In the genomic region with DNA sequence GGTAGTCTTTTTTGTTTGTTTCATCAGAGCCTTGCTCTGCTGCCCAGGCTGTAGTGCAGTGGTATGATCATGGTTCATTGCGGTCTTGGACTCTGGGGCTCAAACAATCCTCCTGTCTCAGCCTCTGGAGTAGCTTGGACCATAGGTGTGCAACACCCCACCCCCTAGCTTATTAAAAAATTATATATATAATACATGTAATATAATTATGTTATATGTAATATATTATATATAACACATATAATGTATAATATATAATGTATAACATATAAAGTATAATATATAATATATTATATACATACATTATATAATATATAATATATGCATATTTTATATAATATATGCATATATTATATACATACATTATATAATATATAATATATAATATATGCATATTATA, we compare ENCODE assay signal across 24 cellular contexts. TPM values are rescaled to one million over a fixed set of nuclear protein-coding genes. Genes with fewer than 3 reads are reported as not detected.
A peak's percentile ranks its signal among the peaks of the same experiment; 100 is the strongest.
DNase-seq lines count a peak whose midpoint lies in the region; ATAC-seq, FAIRE-seq and TF ChIP-seq lines count a peak whose summit lies in the region.
"Had no signal": no experiment of that assay in that cellular context is flagged by ENCODE, and none has a peak within 500 bp of the region (broad histone marks: within the 10 kb centered on the region; RNA-seq: fewer than 3 reads in every experiment).

No MANE protein-coding gene starts in this region.

- no peaks in the 10 kb centered on the region for H3K9me3 ChIP-seq in pancreas

- FAIRE-seq in G401.6 (lab: Jason Lieb, UNC), result peak; percentile 99
- FAIRE-seq in endometrium (lab: Jason Lieb, UNC), result peak; percentile 94
- FAIRE-seq in pancreas (lab: Jason Lieb, UNC), result peak; percentile 99
- FAIRE-seq: GM12891, GM18507 had no signal

- H3K9me3 Mint-ChIP-seq in WTC11, result peaks cover 17% of the 10 kb centered on the region
- H3K9me3 Mint-ChIP-seq: GM23338, H9 had no signal

- H3K36me3 ChIP-seq in pancreas, result no peaks in the 10 kb centered on the region

- H3K27ac Mint-ChIP-seq in WTC11, result no peak overlapping the region
- H3K27ac Mint-ChIP-seq: GM23338, H9 had no signal

- intact Hi-C loops in pancreas (cut with DNase I), result no loop called here

- H3K36me3 Mint-ChIP-seq in WTC11, result no peaks in the 10 kb centered on the region

- POLR2A ChIA-PET in WTC11 (lab: Charles Lee), result no interaction called here

- H3K27ac ChIP-seq in pancreas, result no peak overlapping the region

- no peak overlapping the region for H3K4me3 ChIP-seq in pancreas
- H3K4me3 ChIP-seq: GM23338 had no signal

- no peaks in the 10 kb centered on the region for H3K4me1 ChIP-seq in pancreas

- 90 to 96% methylated on average over 1 of the region's 1 CpG for WGBS in pancreas, 2 donors

- H3K27me3 Mint-ChIP-seq in WTC11 (ENCODE audit: low read depth), result peaks cover 9% of the 10 kb centered on the region

- H3K27me3 ChIP-seq in pancreas, result no peaks in the 10 kb centered on the region

- ATAC-seq in WTC11 (no peak), pancreas (no peak), GM19467 (IDR thresholded peaks at IDR 0.05; ENCODE audit: unreplicated experiment) (no peak), GM18861 (IDR thresholded peaks at IDR 0.05; ENCODE audit: unreplicated experiment) (no peak), HG03097 (IDR thresholded peaks at IDR 0.05; ENCODE audit: low FRiP score, unreplicated experiment) (no peak), GM21526 (IDR thresholded peaks at IDR 0.05; ENCODE audit: low FRiP score, unreplicated experiment) (no peak)
- ATAC-seq: GM23338, HCT116 had no signal

- no peak overlapping the region for H3K4me3 Mint-ChIP-seq in WTC11
- H3K4me3 Mint-ChIP-seq: CD4-positive, alpha-beta memory T cell; GM23338; H9 had no signal

- TF ChIP-seq CTCF in WTC11 (IDR thresholded peaks at IDR 0.05) (no peak), pancreas (IDR thresholded peaks at IDR 0.05) (no peak)

- H3K4me1 Mint-ChIP-seq in WTC11, result peaks cover 4% of the 10 kb centered on the region; the same call in 1 of the 2 replicates
- H3K4me1 Mint-ChIP-seq: CD4-positive, alpha-beta memory T cell had no signal

- CTCF ChIA-PET in WTC11 (lab: Charles Lee), result no interaction called here

- no peak for DNase-seq in WTC11 (ENCODE audit: low spot score)
- no peak for DNase-seq in pancreas
- DNase-seq: 8988T; C1 segment of cervical spinal cord; Calu3; CD4-positive, alpha-beta memory T cell; COR-L47; DMS79; EL; GF-D8; H9 had no signal

TF ChIP-seq in WTC11, 78 proteins besides CTCF, POLR2A, EP300 and RAD21:
- TF ChIP-seq KAT7 (CRISPR knock-in tag; IDR thresholded peaks at IDR 0.05; ENCODE audit: borderline replicate concordance) (no peak), HMGA2 (CRISPR knock-in tag; IDR thresholded peaks at IDR 0.05) (peak; percentile 79; the same call in 1 of the 2 replicates)
- TF ChIP-seq, protein P1, sequence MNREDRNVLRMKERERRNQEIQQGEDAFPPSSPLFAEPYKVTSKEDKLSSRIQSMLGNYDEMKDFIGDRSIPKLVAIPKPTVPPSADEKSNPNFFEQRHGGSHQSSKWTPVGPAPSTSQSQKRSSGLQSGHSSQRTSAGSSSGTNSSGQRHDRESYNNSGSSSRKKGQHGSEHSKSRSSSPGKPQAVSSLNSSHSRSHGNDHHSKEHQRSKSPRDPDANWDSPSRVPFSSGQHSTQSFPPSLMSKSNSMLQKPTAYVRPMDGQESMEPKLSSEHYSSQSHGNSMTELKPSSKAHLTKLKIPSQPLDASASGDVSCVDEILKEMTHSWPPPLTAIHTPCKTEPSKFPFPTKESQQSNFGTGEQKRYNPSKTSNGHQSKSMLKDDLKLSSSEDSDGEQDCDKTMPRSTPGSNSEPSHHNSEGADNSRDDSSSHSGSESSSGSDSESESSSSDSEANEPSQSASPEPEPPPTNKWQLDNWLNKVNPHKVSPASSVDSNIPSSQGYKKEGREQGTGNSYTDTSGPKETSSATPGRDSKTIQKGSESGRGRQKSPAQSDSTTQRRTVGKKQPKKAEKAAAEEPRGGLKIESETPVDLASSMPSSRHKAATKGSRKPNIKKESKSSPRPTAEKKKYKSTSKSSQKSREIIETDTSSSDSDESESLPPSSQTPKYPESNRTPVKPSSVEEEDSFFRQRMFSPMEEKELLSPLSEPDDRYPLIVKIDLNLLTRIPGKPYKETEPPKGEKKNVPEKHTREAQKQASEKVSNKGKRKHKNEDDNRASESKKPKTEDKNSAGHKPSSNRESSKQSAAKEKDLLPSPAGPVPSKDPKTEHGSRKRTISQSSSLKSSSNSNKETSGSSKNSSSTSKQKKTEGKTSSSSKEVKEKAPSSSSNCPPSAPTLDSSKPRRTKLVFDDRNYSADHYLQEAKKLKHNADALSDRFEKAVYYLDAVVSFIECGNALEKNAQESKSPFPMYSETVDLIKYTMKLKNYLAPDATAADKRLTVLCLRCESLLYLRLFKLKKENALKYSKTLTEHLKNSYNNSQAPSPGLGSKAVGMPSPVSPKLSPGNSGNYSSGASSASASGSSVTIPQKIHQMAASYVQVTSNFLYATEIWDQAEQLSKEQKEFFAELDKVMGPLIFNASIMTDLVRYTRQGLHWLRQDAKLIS (CRISPR knock-in tag; IDR thresholded peaks at IDR 0.05; ENCODE audit: borderline replicate concordance), result no peak
TF ChIP-seq in WTC11: peak in this region for 1.

RNA-seq across cellular contexts. Expression of a gene that starts 21.8 kb away (rescaled TPM):
- total RNA-seq in WTC11 (2021) (1.5 to 3.0 TPM (median 1.6 TPM) in 3 replicates), pancreas (not detected)
- polyA plus RNA-seq in pancreas, result not detected
- total RNA-seq: A673; Calu3; CD4-positive, alpha-beta memory T cell; GM23338; H4 had no signal
- polyA plus RNA-seq: BJ; CD4-positive, alpha-beta memory T cell had no signal

RNA-seq across cellular contexts. Expression of a gene that starts 27.7 kb away (rescaled TPM):
- total RNA-seq in WTC11 (2021) (0.41 to 0.96 TPM (median 0.52 TPM) in 3 replicates), pancreas (10 to 100 TPM in 2 of 6 donors, 1 to 10 TPM in 4; 5.4 to 13.2 (median 8.3) TPM)
- polyA plus RNA-seq in pancreas, result 10 to 100 TPM; 10.4 to 14.2 TPM
- total RNA-seq: GM23338 had no signal
- polyA plus RNA-seq: CD4-positive, alpha-beta memory T cell; GM23338 had no signal

RNA-seq across cellular contexts. Expression of a gene that starts 46.2 kb away (rescaled TPM):
- total RNA-seq in WTC11 (2021) (0.21 to 0.46 TPM (median 0.31 TPM) in 3 replicates), pancreas (1 to 10 TPM in 2 of 6 donors, under 1 TPM in 2, not detected in 2; 0.14 to 3.4 (median 1.8) TPM)
- under 1 TPM; 0.21 to 0.30 TPM for polyA plus RNA-seq in pancreas
- total RNA-seq: A673, GM23338, H4, H9 had no signal
- polyA plus RNA-seq: BJ; CD4-positive, alpha-beta memory T cell had no signal
